In genomic region chrX:41923257-41923924, GRCh38 we compare ENCODE assay signal across 8 cellular contexts. TPM values are rescaled to one million over a fixed set of nuclear protein-coding genes. Genes with fewer than 3 reads are reported as not detected.
DNase-seq lines count a peak whose midpoint lies in the region; ATAC-seq and TF ChIP-seq lines count a peak whose summit lies in the region.

A gene with protein sequence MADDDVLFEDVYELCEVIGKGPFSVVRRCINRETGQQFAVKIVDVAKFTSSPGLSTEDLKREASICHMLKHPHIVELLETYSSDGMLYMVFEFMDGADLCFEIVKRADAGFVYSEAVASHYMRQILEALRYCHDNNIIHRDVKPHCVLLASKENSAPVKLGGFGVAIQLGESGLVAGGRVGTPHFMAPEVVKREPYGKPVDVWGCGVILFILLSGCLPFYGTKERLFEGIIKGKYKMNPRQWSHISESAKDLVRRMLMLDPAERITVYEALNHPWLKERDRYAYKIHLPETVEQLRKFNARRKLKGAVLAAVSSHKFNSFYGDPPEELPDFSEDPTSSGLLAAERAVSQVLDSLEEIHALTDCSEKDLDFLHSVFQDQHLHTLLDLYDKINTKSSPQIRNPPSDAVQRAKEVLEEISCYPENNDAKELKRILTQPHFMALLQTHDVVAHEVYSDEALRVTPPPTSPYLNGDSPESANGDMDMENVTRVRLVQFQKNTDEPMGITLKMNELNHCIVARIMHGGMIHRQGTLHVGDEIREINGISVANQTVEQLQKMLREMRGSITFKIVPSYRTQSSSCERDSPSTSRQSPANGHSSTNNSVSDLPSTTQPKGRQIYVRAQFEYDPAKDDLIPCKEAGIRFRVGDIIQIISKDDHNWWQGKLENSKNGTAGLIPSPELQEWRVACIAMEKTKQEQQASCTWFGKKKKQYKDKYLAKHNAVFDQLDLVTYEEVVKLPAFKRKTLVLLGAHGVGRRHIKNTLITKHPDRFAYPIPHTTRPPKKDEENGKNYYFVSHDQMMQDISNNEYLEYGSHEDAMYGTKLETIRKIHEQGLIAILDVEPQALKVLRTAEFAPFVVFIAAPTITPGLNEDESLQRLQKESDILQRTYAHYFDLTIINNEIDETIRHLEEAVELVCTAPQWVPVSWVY (minus strand): TSS chrX:41923554. CDS start chrX:41922988, 566 bp downstream.

- H3K4me3 ChIP-seq in right atrium auricular region: peak within 1 kb of the TSS; percentile 58 to 64
- H3K4me3 ChIP-seq in urinary bladder (ENCODE audit: low read depth, low read length): peak within 1 kb of the TSS; percentile 76

- DNase-seq in NCI-H1930 (lab: John Stamatoyannopoulos, UW) (peak; percentile 81 to 85), T-helper 2 cell (peak; percentile 76 to 94 (median 88)), anterior cingulate cortex (lab: John Stamatoyannopoulos, UW) (peak; percentile 23 to 92 (median 83)), right atrium auricular region (ENCODE audit: low spot score) (peak; percentile 85), pulmonary artery endothelial cell (ENCODE audit: low read depth, low spot score) (peak; percentile 55)

- TF ChIP-seq CTCF in right atrium auricular region (IDR thresholded peaks at IDR 0.05): no peak

- no peak for TF ChIP-seq POLR2A in GM18505 (IDR thresholded peaks at IDR 0.05; ENCODE audit: borderline replicate concordance, extremely low read depth, insufficient read depth, insufficient read length)

- H3K9me3 ChIP-seq in right atrium auricular region: no peaks in the 10 kb centered on the region

- ATAC-seq in GM18505 (IDR thresholded peaks at IDR 0.05; ENCODE audit: unreplicated experiment) (peak; percentile 87), HG02973 (IDR thresholded peaks at IDR 0.05; ENCODE audit: unreplicated experiment) (peak; percentile 70)

- H3K36me3 ChIP-seq in right atrium auricular region (no peaks in the 10 kb centered on the region), urinary bladder (ENCODE audit: insufficient read depth) (no peaks in the 10 kb centered on the region)

- no peaks in the 10 kb centered on the region for H3K4me1 ChIP-seq in right atrium auricular region
- H3K4me1 ChIP-seq in urinary bladder (ENCODE audit: insufficient read depth): no peaks in the 10 kb centered on the region

- no peaks in the 10 kb centered on the region for H3K27me3 ChIP-seq in right atrium auricular region

- H3K27ac ChIP-seq in right atrium auricular region: peak within 1 kb of the TSS; percentile 84 to 89
- peak within 1 kb of the TSS; percentile 87 for H3K27ac ChIP-seq in urinary bladder (ENCODE audit: low read depth)

- under 1% methylated on average over 82 of the region's 108 CpGs for WGBS in urinary bladder

RNA-seq across cellular contexts. Expression of the gene that starts here (rescaled TPM):
- 10 to 100 TPM; 15.0 to 17.0 TPM for total RNA-seq in right atrium auricular region
- 12.9 and 15.1 TPM in 2 replicates for total RNA-seq in pulmonary artery endothelial cell
- 71.2 TPM for total RNA-seq in urinary bladder
- 14.9 TPM for polyA plus RNA-seq in urinary bladder

Comparison
In these comparisons a context has a peak if more than half of its experiments do, and no peak if none do; other contexts are left out.
1. Peak in every context shown above with its lines: DNase-seq, ATAC-seq, H3K4me3 ChIP-seq and H3K27ac ChIP-seq.